2 cellular contexts compared by ENCODE assay signal in genomic region chr5:153562189-153562588, GRCh38.
TF ChIP-seq lines count a peak whose summit lies in the region.

No MANE protein-coding gene starts in this region.

TF ChIP-seq in GM23338, 12 proteins besides CTCF, POLR2A, EP300 and RAD21 (continued from another document):
- no peak for TF ChIP-seq ZNF462 (CRISPR knock-in tag; IDR thresholded peaks at IDR 0.05)

TF ChIP-seq in SK-N-SH, 30 proteins besides CTCF, POLR2A, EP300 and RAD21 (continued from another document):
- peak; percentile 21; the same call in 1 of the 2 replicates for TF ChIP-seq PBX3 (IDR thresholded peaks at IDR 0.05)
- no peak for TF ChIP-seq TAF1 (IDR thresholded peaks at IDR 0.05; ENCODE audit: borderline replicate concordance, low read depth, low read length)
- TF ChIP-seq GATA2 (CRISPR knock-in tag; IDR thresholded peaks at IDR 0.05) = no peak
- no peak for TF ChIP-seq YY1 (IDR thresholded peaks at IDR 0.05; ENCODE audit: low read depth)
- TF ChIP-seq FOXJ3 (CRISPR knock-in tag; IDR thresholded peaks at IDR 0.05) = no peak
- peak; percentile 25; the same call in 1 of the 2 replicates for TF ChIP-seq TCF12 (IDR thresholded peaks at IDR 0.05)
- TF ChIP-seq EZH2phosphoT487 (IDR thresholded peaks at IDR 0.05; ENCODE audit: borderline replicate concordance, low read depth) = no peak
- no peak for TF ChIP-seq SMC3 (IDR thresholded peaks at IDR 0.05; ENCODE audit: low read depth, low read length)
